21 cellular contexts compared by ENCODE assay signal in genomic region chr1:101295212-101295611, GRCh38. TPM values are rescaled to one million over a fixed set of nuclear protein-coding genes. Genes with fewer than 3 reads are reported as not detected.
DNase-seq lines count a peak whose midpoint lies in the region; ATAC-seq lines count a peak whose summit lies in the region.
"Had no signal": no experiment of that assay in that cellular context is flagged by ENCODE, and none has a peak within 500 bp of the region (broad histone marks: within the 10 kb centered on the region; RNA-seq: fewer than 3 reads in every experiment).

No MANE protein-coding gene starts in this region.

- no peak for ATAC-seq in activated T-helper 17 cell treated with anti-CD3 and anti-CD28 coated beads, Interleukin-2, amount 50 U/mL, for 72 hours (replicated peaks)
- ATAC-seq in naive thymus-derived CD8-positive, alpha-beta T cell = no peak
- no peak for ATAC-seq in HG03442 (IDR thresholded peaks at IDR 0.05; ENCODE audit: unreplicated experiment)
- ATAC-seq: A549, right cardiac atrium, Right ventricle myocardium inferior had no signal

- DNase-seq in NCI-H748 (lab: John Stamatoyannopoulos, UW; ENCODE audit: unreplicated experiment) (peak; percentile 20), NCI-H748 treated with DMSO at 0.1 percent for 48 hours (lab: John Stamatoyannopoulos, UW) (no peak), nucleus accumbens (lab: John Stamatoyannopoulos, UW) (no peak), RPMI8226 (no peak)
- no peak for DNase-seq in naive thymus-derived CD8-positive, alpha-beta T cell
- DNase-seq: activated effector memory CD4-positive, alpha-beta T cell treated with anti-CD3 and anti-CD28 coated beads, Interleukin-2, amount 50 U/mL, for 16 hours; amniotic stem cell; dorsolateral prefrontal cortex; erythroblast; hypothalamus; MV-4-11; NCI-H2081; NCI-H524; right cardiac atrium; uterus had no signal

- no peak overlapping the region for H3K4me3 Mint-ChIP-seq in activated T-helper 17 cell treated with anti-CD3 and anti-CD28 coated beads, Interleukin-2, amount 50 U/mL, for 72 hours
- H3K4me3 Mint-ChIP-seq in naive thymus-derived CD8-positive, alpha-beta T cell = peak overlapping the region in 1 of 10 donors; percentile 18

- H3K9me3 Mint-ChIP-seq in activated T-helper 17 cell treated with anti-CD3 and anti-CD28 coated beads, Interleukin-2, amount 50 U/mL, for 72 hours = no peaks in the 10 kb centered on the region
- H3K9me3 Mint-ChIP-seq in naive thymus-derived CD8-positive, alpha-beta T cell = no peaks in the 10 kb centered on the region

- POLR2A ChIA-PET in naive thymus-derived CD8-positive, alpha-beta T cell (lab: Charles Lee) = interaction anchor here (1.0 to 1.9 kb wide), 2 partner anchors 14 to 62 kb away, joined by 3 to 5 read pairs; no protein-coding TSS in a partner anchor

- no peaks in the 10 kb centered on the region for H3K36me3 ChIP-seq in KOPT-K1 (ENCODE audit: insufficient read depth, low read length)
- H3K36me3 ChIP-seq: uterus had no signal

- peak overlapping the region; percentile 11 for H3K27ac ChIP-seq in KOPT-K1 (ENCODE audit: low read depth, low read length, poor library complexity, severe bottlenecking)
- H3K27ac ChIP-seq: A549, dorsolateral prefrontal cortex, uterus had no signal

- H3K27me3 Mint-ChIP-seq in activated T-helper 17 cell treated with anti-CD3 and anti-CD28 coated beads, Interleukin-2, amount 50 U/mL, for 72 hours = no peaks in the 10 kb centered on the region
- no peaks in the 10 kb centered on the region for H3K27me3 Mint-ChIP-seq in naive thymus-derived CD8-positive, alpha-beta T cell

- peaks cover 16% of the 10 kb centered on the region for H3K36me3 Mint-ChIP-seq in activated T-helper 17 cell treated with anti-CD3 and anti-CD28 coated beads, Interleukin-2, amount 50 U/mL, for 72 hours (ENCODE audit: low read depth)
- H3K36me3 Mint-ChIP-seq in naive thymus-derived CD8-positive, alpha-beta T cell = peaks cover 0 to 3% (median 0%) of the 10 kb centered on the region in 3 donors

- peak overlapping the region; percentile 34 for H3K27ac Mint-ChIP-seq in activated T-helper 17 cell treated with anti-CD3 and anti-CD28 coated beads, Interleukin-2, amount 50 U/mL, for 72 hours
- peak overlapping the region in 7 of 10 donors; percentile 13 to 83 (median 53) for H3K27ac Mint-ChIP-seq in naive thymus-derived CD8-positive, alpha-beta T cell

- no peaks in the 10 kb centered on the region for H3K9me3 ChIP-seq in KOPT-K1 (ENCODE audit: insufficient read depth, low read length, poor library complexity, severe bottlenecking)
- H3K9me3 ChIP-seq: A549, uterus had no signal

- peaks cover 44% of the 10 kb centered on the region for H3K4me1 Mint-ChIP-seq in activated T-helper 17 cell treated with anti-CD3 and anti-CD28 coated beads, Interleukin-2, amount 50 U/mL, for 72 hours
- peaks cover 26 to 66% (median 30%) of the 10 kb centered on the region in 4 donors for H3K4me1 Mint-ChIP-seq in naive thymus-derived CD8-positive, alpha-beta T cell

RNA-seq across cellular contexts. Expression of gene S1PR1, which starts 58.4 kb away (rescaled TPM):
- 100 to 1,000 TPM; 147 to 170 TPM for total RNA-seq in activated T-helper 17 cell treated with anti-CD3 and anti-CD28 coated beads, Interleukin-2, amount 50 U/mL, for 72 hours
- 100 to 1,000 TPM; 286 to 292 TPM for total RNA-seq in naive thymus-derived CD8-positive, alpha-beta T cell
- polyA plus RNA-seq in naive thymus-derived CD8-positive, alpha-beta T cell = 100 to 1,000 TPM; 143 to 174 (median 155) TPM
- total RNA-seq: G401 had no signal
